1 cellular context compared by ENCODE assay signal in the genomic region with DNA sequence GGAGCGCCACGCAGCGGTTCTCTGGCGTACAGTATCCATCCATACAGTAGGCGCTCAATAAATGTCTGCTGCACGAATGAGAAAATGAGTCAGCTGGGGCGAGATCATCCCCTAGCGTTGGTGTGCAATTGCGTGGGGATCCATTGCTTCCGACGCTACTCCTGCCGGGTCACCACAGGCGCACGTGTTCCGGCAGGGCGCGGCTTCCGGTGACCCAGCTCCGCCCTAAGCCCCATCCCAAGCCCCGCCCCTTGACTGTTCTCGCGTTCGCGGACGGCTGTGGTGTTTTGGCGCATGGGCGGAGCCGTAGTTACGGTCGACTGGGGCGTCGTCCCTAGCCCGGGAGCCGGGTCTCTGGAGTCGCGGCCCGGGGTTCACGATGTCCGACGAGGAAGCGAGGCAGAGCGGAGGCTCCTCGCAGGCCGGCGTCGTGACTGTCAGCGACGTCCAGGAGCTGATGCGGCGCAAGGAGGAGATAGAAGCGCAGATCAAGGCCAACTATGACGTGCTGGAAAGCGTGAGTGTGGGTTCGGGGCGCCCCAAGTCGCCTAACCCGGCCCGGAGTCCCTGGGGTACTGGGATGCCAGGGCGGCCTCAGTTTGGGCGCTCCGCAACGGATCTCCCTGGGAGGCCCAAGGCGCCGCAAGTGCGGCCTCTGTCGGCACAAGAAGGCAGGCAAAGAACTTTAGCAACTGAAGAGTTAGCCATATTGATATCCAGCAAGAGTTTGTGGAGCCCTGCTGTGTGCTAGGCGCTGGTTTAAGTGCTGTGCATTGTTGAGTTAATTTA.
TF ChIP-seq lines count a peak whose summit lies in the region.

A gene with protein sequence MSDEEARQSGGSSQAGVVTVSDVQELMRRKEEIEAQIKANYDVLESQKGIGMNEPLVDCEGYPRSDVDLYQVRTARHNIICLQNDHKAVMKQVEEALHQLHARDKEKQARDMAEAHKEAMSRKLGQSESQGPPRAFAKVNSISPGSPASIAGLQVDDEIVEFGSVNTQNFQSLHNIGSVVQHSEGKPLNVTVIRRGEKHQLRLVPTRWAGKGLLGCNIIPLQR (plus strand): TSS at position 313 of the 789 bp plus-strand sequence. CDS start 67 bp downstream, at position 380.

TF ChIP-seq in HEK293, 187 proteins besides CTCF, POLR2A, EP300 and RAD21 (continued from another document and continues in another):
- TF ChIP-seq, protein P1, sequence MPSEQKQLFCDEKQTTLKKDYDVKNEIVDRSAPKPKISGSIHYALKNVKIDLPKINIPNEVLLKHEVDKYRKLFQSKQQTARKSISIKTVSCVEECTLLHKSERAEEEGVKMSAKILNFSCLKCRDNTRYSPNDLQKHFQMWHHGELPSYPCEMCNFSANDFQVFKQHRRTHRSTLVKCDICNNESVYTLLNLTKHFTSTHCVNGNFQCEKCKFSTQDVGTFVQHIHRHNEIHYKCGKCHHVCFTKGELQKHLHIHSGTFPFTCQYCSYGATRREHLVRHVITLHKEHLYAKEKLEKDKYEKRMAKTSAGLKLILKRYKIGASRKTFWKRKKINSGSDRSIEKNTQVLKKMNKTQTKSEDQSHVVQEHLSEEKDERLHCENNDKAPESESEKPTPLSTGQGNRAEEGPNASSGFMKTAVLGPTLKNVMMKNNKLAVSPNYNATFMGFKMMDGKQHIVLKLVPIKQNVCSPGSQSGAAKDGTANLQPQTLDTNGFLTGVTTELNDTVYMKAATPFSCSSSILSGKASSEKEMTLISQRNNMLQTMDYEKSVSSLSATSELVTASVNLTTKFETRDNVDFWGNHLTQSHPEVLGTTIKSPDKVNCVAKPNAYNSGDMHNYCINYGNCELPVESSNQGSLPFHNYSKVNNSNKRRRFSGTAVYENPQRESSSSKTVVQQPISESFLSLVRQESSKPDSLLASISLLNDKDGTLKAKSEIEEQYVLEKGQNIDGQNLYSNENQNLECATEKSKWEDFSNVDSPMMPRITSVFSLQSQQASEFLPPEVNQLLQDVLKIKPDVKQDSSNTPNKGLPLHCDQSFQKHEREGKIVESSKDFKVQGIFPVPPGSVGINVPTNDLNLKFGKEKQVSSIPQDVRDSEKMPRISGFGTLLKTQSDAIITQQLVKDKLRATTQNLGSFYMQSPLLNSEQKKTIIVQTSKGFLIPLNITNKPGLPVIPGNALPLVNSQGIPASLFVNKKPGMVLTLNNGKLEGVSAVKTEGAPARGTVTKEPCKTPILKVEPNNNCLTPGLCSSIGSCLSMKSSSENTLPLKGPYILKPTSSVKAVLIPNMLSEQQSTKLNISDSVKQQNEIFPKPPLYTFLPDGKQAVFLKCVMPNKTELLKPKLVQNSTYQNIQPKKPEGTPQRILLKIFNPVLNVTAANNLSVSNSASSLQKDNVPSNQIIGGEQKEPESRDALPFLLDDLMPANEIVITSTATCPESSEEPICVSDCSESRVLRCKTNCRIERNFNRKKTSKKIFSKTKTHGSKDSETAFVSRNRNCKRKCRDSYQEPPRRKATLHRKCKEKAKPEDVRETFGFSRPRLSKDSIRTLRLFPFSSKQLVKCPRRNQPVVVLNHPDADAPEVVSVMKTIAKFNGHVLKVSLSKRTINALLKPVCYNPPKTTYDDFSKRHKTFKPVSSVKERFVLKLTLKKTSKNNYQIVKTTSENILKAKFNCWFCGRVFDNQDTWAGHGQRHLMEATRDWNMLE (tag by site-specific recombination; conservative IDR thresholded peaks at IDR 0.05; ENCODE audit: low read depth) = peak; percentile 100
- TF ChIP-seq MYNN (tag by site-specific recombination; IDR thresholded peaks at IDR 0.05; ENCODE audit: borderline replicate concordance) = peak; percentile 15; the same call in 1 of the 2 replicates
- TF ChIP-seq WT1 (tag by site-specific recombination; IDR thresholded peaks at IDR 0.05) = peak; percentile 45; the same call in 1 of the 2 replicates
- TF ChIP-seq, protein P2, sequence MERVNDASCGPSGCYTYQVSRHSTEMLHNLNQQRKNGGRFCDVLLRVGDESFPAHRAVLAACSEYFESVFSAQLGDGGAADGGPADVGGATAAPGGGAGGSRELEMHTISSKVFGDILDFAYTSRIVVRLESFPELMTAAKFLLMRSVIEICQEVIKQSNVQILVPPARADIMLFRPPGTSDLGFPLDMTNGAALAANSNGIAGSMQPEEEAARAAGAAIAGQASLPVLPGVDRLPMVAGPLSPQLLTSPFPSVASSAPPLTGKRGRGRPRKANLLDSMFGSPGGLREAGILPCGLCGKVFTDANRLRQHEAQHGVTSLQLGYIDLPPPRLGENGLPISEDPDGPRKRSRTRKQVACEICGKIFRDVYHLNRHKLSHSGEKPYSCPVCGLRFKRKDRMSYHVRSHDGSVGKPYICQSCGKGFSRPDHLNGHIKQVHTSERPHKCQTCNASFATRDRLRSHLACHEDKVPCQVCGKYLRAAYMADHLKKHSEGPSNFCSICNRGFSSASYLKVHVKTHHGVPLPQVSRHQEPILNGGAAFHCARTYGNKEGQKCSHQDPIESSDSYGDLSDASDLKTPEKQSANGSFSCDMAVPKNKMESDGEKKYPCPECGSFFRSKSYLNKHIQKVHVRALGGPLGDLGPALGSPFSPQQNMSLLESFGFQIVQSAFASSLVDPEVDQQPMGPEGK (tag by site-specific recombination; IDR thresholded peaks at IDR 0.05) = peak; percentile 75
- TF ChIP-seq, protein P3, sequence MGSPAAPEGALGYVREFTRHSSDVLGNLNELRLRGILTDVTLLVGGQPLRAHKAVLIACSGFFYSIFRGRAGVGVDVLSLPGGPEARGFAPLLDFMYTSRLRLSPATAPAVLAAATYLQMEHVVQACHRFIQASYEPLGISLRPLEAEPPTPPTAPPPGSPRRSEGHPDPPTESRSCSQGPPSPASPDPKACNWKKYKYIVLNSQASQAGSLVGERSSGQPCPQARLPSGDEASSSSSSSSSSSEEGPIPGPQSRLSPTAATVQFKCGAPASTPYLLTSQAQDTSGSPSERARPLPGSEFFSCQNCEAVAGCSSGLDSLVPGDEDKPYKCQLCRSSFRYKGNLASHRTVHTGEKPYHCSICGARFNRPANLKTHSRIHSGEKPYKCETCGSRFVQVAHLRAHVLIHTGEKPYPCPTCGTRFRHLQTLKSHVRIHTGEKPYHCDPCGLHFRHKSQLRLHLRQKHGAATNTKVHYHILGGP (tag by site-specific recombination; IDR thresholded peaks at IDR 0.05) = no peak
- TF ChIP-seq, protein P4, sequence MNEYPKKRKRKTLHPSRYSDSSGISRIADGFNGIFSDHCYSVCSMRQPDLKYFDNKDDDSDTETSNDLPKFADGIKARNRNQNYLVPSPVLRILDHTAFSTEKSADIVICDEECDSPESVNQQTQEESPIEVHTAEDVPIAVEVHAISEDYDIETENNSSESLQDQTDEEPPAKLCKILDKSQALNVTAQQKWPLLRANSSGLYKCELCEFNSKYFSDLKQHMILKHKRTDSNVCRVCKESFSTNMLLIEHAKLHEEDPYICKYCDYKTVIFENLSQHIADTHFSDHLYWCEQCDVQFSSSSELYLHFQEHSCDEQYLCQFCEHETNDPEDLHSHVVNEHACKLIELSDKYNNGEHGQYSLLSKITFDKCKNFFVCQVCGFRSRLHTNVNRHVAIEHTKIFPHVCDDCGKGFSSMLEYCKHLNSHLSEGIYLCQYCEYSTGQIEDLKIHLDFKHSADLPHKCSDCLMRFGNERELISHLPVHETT (tag by site-specific recombination; IDR thresholded peaks at IDR 0.05) = 0 out of 2 replicates have a peak, but pooled peaks have one; percentile 31
- TF ChIP-seq, protein P5, sequence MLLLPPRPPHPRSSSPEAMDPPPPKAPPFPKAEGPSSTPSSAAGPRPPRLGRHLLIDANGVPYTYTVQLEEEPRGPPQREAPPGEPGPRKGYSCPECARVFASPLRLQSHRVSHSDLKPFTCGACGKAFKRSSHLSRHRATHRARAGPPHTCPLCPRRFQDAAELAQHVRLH (tag by site-specific recombination; IDR thresholded peaks at IDR 0.05) = peak; percentile 81; the same call in 1 of the 2 replicates
- TF ChIP-seq ZNF792 (tag by site-specific recombination; IDR thresholded peaks at IDR 0.05) = peak; percentile 100
- TF ChIP-seq ZNF658 (tag by site-specific recombination; IDR thresholded peaks at IDR 0.05) = no peak
- 0 out of 2 replicates have a peak, but pooled peaks have one; percentile 83 for TF ChIP-seq ZNF785 (tag by site-specific recombination; IDR thresholded peaks at IDR 0.05)
- no peak for TF ChIP-seq ZNF248 (tag by site-specific recombination; IDR thresholded peaks at IDR 0.05)
- TF ChIP-seq, protein P6, sequence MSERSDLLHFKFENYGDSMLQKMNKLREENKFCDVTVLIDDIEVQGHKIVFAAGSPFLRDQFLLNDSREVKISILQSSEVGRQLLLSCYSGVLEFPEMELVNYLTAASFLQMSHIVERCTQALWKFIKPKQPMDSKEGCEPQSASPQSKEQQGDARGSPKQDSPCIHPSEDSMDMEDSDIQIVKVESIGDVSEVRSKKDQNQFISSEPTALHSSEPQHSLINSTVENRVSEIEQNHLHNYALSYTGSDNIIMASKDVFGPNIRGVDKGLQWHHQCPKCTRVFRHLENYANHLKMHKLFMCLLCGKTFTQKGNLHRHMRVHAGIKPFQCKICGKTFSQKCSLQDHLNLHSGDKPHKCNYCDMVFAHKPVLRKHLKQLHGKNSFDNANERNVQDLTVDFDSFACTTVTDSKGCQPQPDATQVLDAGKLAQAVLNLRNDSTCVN (tag by site-specific recombination; optimal IDR thresholded peaks at IDR 0.05) = peak; percentile 64
- TF ChIP-seq ZNF530 (tag by site-specific recombination; IDR thresholded peaks at IDR 0.05; ENCODE audit: low read depth) = no peak
- TF ChIP-seq ZNF114 (tag by site-specific recombination; IDR thresholded peaks at IDR 0.05) = no peak
- no peak; the same call in 1 of the 2 replicates for TF ChIP-seq ZNF341 (tag by site-specific recombination; IDR thresholded peaks at IDR 0.05; ENCODE audit: low read depth)
- no peak for TF ChIP-seq ZNF548 (tag by site-specific recombination; IDR thresholded peaks at IDR 0.05)
- peak; percentile 98 for TF ChIP-seq ZBTB48 (tag by site-specific recombination; IDR thresholded peaks at IDR 0.05)
- no peak for TF ChIP-seq ZNF549 (tag by site-specific recombination; IDR thresholded peaks at IDR 0.05)
- TF ChIP-seq, protein P7, sequence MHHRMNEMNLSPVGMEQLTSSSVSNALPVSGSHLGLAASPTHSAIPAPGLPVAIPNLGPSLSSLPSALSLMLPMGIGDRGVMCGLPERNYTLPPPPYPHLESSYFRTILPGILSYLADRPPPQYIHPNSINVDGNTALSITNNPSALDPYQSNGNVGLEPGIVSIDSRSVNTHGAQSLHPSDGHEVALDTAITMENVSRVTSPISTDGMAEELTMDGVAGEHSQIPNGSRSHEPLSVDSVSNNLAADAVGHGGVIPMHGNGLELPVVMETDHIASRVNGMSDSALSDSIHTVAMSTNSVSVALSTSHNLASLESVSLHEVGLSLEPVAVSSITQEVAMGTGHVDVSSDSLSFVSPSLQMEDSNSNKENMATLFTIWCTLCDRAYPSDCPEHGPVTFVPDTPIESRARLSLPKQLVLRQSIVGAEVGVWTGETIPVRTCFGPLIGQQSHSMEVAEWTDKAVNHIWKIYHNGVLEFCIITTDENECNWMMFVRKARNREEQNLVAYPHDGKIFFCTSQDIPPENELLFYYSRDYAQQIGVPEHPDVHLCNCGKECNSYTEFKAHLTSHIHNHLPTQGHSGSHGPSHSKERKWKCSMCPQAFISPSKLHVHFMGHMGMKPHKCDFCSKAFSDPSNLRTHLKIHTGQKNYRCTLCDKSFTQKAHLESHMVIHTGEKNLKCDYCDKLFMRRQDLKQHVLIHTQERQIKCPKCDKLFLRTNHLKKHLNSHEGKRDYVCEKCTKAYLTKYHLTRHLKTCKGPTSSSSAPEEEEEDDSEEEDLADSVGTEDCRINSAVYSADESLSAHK (tag by site-specific recombination; IDR thresholded peaks at IDR 0.05) = no peak
- TF ChIP-seq ZNF626 (tag by site-specific recombination; IDR thresholded peaks at IDR 0.05) = no peak
- TF ChIP-seq ZNF184 (tag by site-specific recombination; IDR thresholded peaks at IDR 0.05) = 0 out of 2 replicates have a peak, but pooled peaks have one; percentile 57
- no peak for TF ChIP-seq SALL2 (tag by site-specific recombination; IDR thresholded peaks at IDR 0.05; ENCODE audit: borderline replicate concordance)
- TF ChIP-seq ZEB2 (tag by site-specific recombination; IDR thresholded peaks at IDR 0.05) = peak; percentile 92
- TF ChIP-seq, protein P8, sequence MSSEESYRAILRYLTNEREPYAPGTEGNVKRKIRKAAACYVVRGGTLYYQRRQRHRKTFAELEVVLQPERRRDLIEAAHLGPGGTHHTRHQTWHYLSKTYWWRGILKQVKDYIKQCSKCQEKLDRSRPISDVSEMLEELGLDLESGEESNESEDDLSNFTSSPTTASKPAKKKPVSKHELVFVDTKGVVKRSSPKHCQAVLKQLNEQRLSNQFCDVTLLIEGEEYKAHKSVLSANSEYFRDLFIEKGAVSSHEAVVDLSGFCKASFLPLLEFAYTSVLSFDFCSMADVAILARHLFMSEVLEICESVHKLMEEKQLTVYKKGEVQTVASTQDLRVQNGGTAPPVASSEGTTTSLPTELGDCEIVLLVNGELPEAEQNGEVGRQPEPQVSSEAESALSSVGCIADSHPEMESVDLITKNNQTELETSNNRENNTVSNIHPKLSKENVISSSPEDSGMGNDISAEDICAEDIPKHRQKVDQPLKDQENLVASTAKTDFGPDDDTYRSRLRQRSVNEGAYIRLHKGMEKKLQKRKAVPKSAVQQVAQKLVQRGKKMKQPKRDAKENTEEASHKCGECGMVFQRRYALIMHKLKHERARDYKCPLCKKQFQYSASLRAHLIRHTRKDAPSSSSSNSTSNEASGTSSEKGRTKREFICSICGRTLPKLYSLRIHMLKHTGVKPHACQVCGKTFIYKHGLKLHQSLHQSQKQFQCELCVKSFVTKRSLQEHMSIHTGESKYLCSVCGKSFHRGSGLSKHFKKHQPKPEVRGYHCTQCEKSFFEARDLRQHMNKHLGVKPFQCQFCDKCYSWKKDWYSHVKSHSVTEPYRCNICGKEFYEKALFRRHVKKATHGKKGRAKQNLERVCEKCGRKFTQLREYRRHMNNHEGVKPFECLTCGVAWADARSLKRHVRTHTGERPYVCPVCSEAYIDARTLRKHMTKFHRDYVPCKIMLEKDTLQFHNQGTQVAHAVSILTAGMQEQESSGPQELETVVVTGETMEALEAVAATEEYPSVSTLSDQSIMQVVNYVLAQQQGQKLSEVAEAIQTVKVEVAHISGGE (tag by site-specific recombination; conservative IDR thresholded peaks at IDR 0.05; ENCODE audit: low read depth) = peak; percentile 98
- peak; percentile 75 for TF ChIP-seq ZNF843 (tag by site-specific recombination; IDR thresholded peaks at IDR 0.05)
- TF ChIP-seq, protein P9, sequence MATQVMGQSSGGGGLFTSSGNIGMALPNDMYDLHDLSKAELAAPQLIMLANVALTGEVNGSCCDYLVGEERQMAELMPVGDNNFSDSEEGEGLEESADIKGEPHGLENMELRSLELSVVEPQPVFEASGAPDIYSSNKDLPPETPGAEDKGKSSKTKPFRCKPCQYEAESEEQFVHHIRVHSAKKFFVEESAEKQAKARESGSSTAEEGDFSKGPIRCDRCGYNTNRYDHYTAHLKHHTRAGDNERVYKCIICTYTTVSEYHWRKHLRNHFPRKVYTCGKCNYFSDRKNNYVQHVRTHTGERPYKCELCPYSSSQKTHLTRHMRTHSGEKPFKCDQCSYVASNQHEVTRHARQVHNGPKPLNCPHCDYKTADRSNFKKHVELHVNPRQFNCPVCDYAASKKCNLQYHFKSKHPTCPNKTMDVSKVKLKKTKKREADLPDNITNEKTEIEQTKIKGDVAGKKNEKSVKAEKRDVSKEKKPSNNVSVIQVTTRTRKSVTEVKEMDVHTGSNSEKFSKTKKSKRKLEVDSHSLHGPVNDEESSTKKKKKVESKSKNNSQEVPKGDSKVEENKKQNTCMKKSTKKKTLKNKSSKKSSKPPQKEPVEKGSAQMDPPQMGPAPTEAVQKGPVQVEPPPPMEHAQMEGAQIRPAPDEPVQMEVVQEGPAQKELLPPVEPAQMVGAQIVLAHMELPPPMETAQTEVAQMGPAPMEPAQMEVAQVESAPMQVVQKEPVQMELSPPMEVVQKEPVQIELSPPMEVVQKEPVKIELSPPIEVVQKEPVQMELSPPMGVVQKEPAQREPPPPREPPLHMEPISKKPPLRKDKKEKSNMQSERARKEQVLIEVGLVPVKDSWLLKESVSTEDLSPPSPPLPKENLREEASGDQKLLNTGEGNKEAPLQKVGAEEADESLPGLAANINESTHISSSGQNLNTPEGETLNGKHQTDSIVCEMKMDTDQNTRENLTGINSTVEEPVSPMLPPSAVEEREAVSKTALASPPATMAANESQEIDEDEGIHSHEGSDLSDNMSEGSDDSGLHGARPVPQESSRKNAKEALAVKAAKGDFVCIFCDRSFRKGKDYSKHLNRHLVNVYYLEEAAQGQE (tag by site-specific recombination; IDR thresholded peaks at IDR 0.05) = no peak
